Comparison of ENCODE assay signal across 9 cellular contexts in the genomic region with DNA sequence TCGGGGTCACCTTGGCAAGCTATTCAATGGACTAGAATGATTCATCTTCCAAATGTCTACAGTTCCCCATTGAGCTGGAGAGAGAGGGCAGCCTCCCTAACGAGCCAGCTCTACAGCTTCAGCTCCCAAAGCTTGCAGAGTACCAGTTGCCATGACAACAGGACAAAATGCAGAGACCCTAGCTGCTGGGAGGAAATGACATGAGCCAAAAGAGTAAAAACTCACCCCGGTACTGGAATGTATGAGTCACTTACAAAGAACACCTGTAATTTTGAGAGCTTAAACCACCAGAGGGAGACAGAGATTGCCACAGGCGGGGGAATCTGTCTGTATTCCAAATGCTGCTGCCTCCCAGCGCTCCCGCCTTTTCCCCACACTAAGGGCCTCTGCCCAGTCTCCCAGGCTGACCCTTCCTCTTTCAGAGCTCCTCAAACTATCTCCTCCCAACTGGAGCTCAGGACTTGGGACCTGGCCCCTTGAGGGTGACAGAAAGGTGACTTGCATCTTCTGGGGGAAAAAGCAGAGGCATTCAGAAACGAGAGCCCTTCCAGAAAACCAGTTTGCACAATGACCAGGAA.
A peak's percentile ranks its signal among the peaks of the same experiment; 100 is the strongest.
DNase-seq lines count a peak whose midpoint lies in the region; ATAC-seq and TF ChIP-seq lines count a peak whose summit lies in the region.
"Had no signal": no experiment of that assay in that cellular context is flagged by ENCODE, and none has a peak within 500 bp of the region (broad histone marks: within the 10 kb centered on the region; RNA-seq: fewer than 3 reads in every experiment).

No MANE protein-coding gene starts in this region.

- H3K4me1 ChIP-seq in DND-41 (ENCODE audit: insufficient read depth, low read length), result peaks cover 4% of the 10 kb centered on the region
- H3K4me1 ChIP-seq in Panc1 (ENCODE audit: control insufficient read depth, insufficient read depth, low read length), result peaks cover 5% of the 10 kb centered on the region

- H3K9ac ChIP-seq in DND-41 (ENCODE audit: low read depth, low read length), result no peak overlapping the region

- no peaks in the 10 kb centered on the region for H3K27me3 ChIP-seq in DND-41 (ENCODE audit: insufficient read depth, low read length, poor library complexity)
- H3K27me3 ChIP-seq in Panc1 (ENCODE audit: control insufficient read depth, insufficient read depth, low read length), result no peaks in the 10 kb centered on the region

- peak overlapping the region; percentile 36; the same call in 1 of the 2 replicates for H2AFZ ChIP-seq in DND-41 (ENCODE audit: low read depth, low read length)

- TF ChIP-seq CTCF in DND-41 (IDR thresholded peaks at IDR 0.05; ENCODE audit: borderline replicate concordance, extremely low read depth, low read length, poor library complexity, severe bottlenecking) (peak; percentile 73), Panc1 (IDR thresholded peaks at IDR 0.05) (peak; percentile 84)

- H4K20me1 ChIP-seq in DND-41 (ENCODE audit: insufficient read depth, low read length), result no peaks in the 10 kb centered on the region

- H3K9me3 ChIP-seq in DND-41 (ENCODE audit: insufficient read depth, low read length, severe bottlenecking), result no peaks in the 10 kb centered on the region
- no peaks in the 10 kb centered on the region for H3K9me3 ChIP-seq in Panc1 (ENCODE audit: control insufficient read depth, insufficient read depth, low read depth, low read length)

- H3K36me3 ChIP-seq in DND-41 (ENCODE audit: insufficient read depth, low read length) (no peaks in the 10 kb centered on the region), Panc1 (ENCODE audit: control insufficient read depth, insufficient read depth, low read length) (no peaks in the 10 kb centered on the region)

- POLR2A ChIA-PET in Panc1 (lab: Charles Lee), result interaction anchor here (0.7 kb wide), 1 partner anchor 32 kb away, joined by 5 read pairs; no protein-coding TSS in a partner anchor

- H3K27ac ChIP-seq in DND-41 (ENCODE audit: low read length) (no peak overlapping the region), Panc1 (ENCODE audit: low read length) (no peak overlapping the region)
- H3K27ac ChIP-seq: epithelial cell of prostate had no signal

- in situ Hi-C loops in Panc1 (cut with HindIII; ENCODE audit: low pct_unique_long_range_greater_than_20kb, low sequenced_read_pairs), result no loop called here

- CTCF ChIA-PET in Panc1 (lab: Charles Lee), result interaction anchor here (0.7 to 1.3 kb wide), 4 partner anchors 11 to 328 kb away, joined by 3 to 4 read pairs (median 3); no protein-coding TSS in a partner anchor

- intact Hi-C loops in Panc1 (cut with micrococcal nuclease; ENCODE audit: unreplicated experiment) (no loop called here), posterior cingulate gyrus (cut with DNase I) (no loop called here)

- peak; percentile 86 for ATAC-seq in DND-41 (ENCODE audit: insufficient read depth, low read depth)
- peak; percentile 88 for ATAC-seq in GM21367 (IDR thresholded peaks at IDR 0.05; ENCODE audit: unreplicated experiment)
- ATAC-seq in HG03571 (IDR thresholded peaks at IDR 0.05; ENCODE audit: unreplicated experiment), result peak; percentile 62
- ATAC-seq in Panc1, result peak; percentile 87

- H3K4me3 ChIP-seq in DND-41 (ENCODE audit: low read depth in 1 of 2, low read length in 2 of 2) (no peak overlapping the region), Panc1 (ENCODE audit: low read depth in 2 of 2, low read length in 2 of 2) (no peak overlapping the region)

- no peak overlapping the region for H3K4me2 ChIP-seq in DND-41 (ENCODE audit: insufficient read depth, low read length)

- no TSS peak for BruUV-seq in Panc1 (replicated peaks; lab: Mats Ljungman, UMichigan)

- no peaks in the 10 kb centered on the region for H3K79me2 ChIP-seq in DND-41 (ENCODE audit: insufficient read depth, low read length)

- DNase-seq in DND-41 (peak; percentile 55), Panc1 (ENCODE audit: low read depth, low spot score) (no peak), glomerular endothelial cell (ENCODE audit: extremely low read depth, low read depth, low spot score) (peak; percentile 89), posterior cingulate gyrus (peak in 6 of 10 donors; percentile 10 to 82 (median 20)), cortex of kidney (lab: John Stamatoyannopoulos, UW) (no peak)
- DNase-seq in activated T-cell treated with anti-CD3 and anti-CD28 coated beads, Interleukin-2, amount 50 U/mL, for 48 hours, result peak; percentile 68

Comparison
In these comparisons a context has a peak if more than half of its experiments do, and no peak if none do; other contexts are left out.
1. DNase-seq: peak in DND-41 (single experiment), activated T-cell treated with anti-CD3 and anti-CD28 coated beads, Interleukin-2, amount 50 U/mL, for 48 hours (2 of 2), glomerular endothelial cell (single experiment) and posterior cingulate gyrus (6 of 10); none in Panc1 (single experiment) and cortex of kidney (single experiment).
2. Peak in every context shown above with its lines, with median percentiles within 50 percentile points of each other: ATAC-seq.